ENCODE assay signal across 1 cellular context in genomic region chr10:18777258-18777657, GRCh38.
TF ChIP-seq lines count a peak whose summit lies in the region.

No MANE protein-coding gene starts in this region.

TF ChIP-seq in GM23338, 12 proteins besides CTCF, POLR2A, EP300 and RAD21 (continued from another document):
- TF ChIP-seq, protein P1, sequence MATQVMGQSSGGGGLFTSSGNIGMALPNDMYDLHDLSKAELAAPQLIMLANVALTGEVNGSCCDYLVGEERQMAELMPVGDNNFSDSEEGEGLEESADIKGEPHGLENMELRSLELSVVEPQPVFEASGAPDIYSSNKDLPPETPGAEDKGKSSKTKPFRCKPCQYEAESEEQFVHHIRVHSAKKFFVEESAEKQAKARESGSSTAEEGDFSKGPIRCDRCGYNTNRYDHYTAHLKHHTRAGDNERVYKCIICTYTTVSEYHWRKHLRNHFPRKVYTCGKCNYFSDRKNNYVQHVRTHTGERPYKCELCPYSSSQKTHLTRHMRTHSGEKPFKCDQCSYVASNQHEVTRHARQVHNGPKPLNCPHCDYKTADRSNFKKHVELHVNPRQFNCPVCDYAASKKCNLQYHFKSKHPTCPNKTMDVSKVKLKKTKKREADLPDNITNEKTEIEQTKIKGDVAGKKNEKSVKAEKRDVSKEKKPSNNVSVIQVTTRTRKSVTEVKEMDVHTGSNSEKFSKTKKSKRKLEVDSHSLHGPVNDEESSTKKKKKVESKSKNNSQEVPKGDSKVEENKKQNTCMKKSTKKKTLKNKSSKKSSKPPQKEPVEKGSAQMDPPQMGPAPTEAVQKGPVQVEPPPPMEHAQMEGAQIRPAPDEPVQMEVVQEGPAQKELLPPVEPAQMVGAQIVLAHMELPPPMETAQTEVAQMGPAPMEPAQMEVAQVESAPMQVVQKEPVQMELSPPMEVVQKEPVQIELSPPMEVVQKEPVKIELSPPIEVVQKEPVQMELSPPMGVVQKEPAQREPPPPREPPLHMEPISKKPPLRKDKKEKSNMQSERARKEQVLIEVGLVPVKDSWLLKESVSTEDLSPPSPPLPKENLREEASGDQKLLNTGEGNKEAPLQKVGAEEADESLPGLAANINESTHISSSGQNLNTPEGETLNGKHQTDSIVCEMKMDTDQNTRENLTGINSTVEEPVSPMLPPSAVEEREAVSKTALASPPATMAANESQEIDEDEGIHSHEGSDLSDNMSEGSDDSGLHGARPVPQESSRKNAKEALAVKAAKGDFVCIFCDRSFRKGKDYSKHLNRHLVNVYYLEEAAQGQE (IDR thresholded peaks at IDR 0.05; ENCODE audit: unreplicated experiment), result no peak
- TF ChIP-seq EZH2 (IDR thresholded peaks at IDR 0.05; ENCODE audit: low read depth, unreplicated experiment) (no peak), JUNB (IDR thresholded peaks at IDR 0.05; ENCODE audit: unreplicated experiment) (no peak), ZNF331 (CRISPR knock-in tag; IDR thresholded peaks at IDR 0.05; ENCODE audit: low read depth) (no peak), NANOG (IDR thresholded peaks at IDR 0.05; ENCODE audit: borderline replicate concordance) (no peak)
